In the genomic region with DNA sequence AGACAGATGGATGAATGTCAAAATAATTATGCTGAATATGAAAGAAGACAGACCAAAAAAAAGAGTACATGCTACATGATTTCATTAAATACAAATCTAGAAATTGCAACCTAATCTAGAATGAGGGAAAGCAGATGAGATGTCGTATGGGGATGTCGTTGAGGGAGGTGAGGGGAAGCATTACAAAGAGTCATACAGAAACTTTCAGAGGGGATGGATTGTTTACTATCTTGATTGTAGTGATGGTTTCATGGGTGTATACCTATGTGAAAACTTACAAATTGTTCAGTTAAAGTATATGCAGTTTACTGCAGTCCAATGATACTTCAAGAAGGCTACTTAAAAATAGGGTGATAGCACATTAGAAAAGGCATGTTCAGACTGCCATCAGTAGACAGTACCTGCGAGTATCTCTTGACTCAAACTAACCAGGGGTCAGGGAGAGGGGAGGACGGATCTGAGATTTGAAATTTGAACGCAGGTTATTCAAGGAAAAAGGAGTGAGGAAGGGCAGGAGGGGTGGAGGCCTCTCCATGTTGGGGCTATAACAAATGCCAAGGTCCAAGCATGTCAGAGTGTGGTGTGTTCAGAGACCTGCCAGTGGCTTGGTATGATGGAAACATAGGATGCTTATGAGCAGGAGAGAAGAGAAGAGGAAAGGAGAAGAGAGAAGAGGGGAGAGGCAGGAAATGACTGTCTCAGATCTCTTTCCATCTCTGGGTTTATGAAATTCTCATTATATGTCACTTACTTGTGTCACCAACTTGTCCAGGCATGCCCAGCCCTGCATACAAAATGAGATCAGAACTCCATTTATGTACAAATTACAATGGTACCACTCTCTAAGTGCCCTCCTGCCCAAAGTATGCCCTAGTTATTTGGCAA, we compare ENCODE assay signal across 9 cellular contexts.
DNase-seq lines count a peak whose midpoint lies in the region; ATAC-seq and TF ChIP-seq lines count a peak whose summit lies in the region.
"Had no signal": no experiment of that assay in that cellular context is flagged by ENCODE, and none has a peak within 500 bp of the region (broad histone marks: within the 10 kb centered on the region; RNA-seq: fewer than 3 reads in every experiment).

No MANE protein-coding gene starts in this region.

- no peak overlapping the region for H3K27ac ChIP-seq in mammary epithelial cell (ENCODE audit: insufficient read depth, low read depth, low read length)
- no peak overlapping the region for H3K27ac ChIP-seq in Karpas-422 (ENCODE audit: low read length)
- H3K27ac ChIP-seq in right atrium auricular region: no peak overlapping the region

- H2AFZ ChIP-seq in mammary epithelial cell (ENCODE audit: low read depth, low read length) (peak overlapping the region; percentile 81), Karpas-422 (ENCODE audit: low read length) (no peak overlapping the region)

- DNase-seq in mammary epithelial cell (peak; percentile 57), Karpas-422 (no peak), HK-2 (ENCODE audit: unreplicated experiment) (no peak), anterior cingulate cortex (lab: John Stamatoyannopoulos, UW) (no peak), right atrium auricular region (ENCODE audit: low spot score) (no peak)
- DNase-seq: activated effector memory CD4-positive, alpha-beta T cell treated with Interleukin-2 at 50 U/mL for 16 hours had no signal

- H3K4me3 ChIP-seq in mammary epithelial cell (replicated peaks in 1 of 3; ENCODE audit: insufficient read depth in 1 of 3, low read depth in 2 of 3, low read length in 3 of 3) (no peak overlapping the region), Karpas-422 (ENCODE audit: low read length) (no peak overlapping the region), right atrium auricular region (no peak overlapping the region)

- no TSS peak for BruUV-seq in mammary epithelial cell (replicated peaks; lab: Mats Ljungman, UMichigan)

- H3K27me3 ChIP-seq in mammary epithelial cell (ENCODE audit: insufficient read depth, low read length) (no peaks in the 10 kb centered on the region), Karpas-422 (ENCODE audit: low read length) (no peaks in the 10 kb centered on the region), right atrium auricular region (no peaks in the 10 kb centered on the region)

- H3K9ac ChIP-seq in mammary epithelial cell (ENCODE audit: insufficient read depth, low read length) (no peak overlapping the region), Karpas-422 (ENCODE audit: low read length) (no peak overlapping the region)

- H3K4me2 ChIP-seq in mammary epithelial cell (ENCODE audit: insufficient read depth, low read depth, low read length): peak overlapping the region; percentile 5
- H3K4me2 ChIP-seq in Karpas-422 (ENCODE audit: low read depth, low read length, poor library complexity, severe bottlenecking): no peak overlapping the region

- no peaks in the 10 kb centered on the region for H3K9me2 ChIP-seq in Karpas-422 (replicated peaks; ENCODE audit: insufficient read depth, low read length)

- H3K79me2 ChIP-seq in mammary epithelial cell (ENCODE audit: insufficient read depth, low read length): no peaks in the 10 kb centered on the region
- H3K79me2 ChIP-seq in Karpas-422 (ENCODE audit: low read length): no peaks in the 10 kb centered on the region

- peak; percentile 72 for ATAC-seq in GM18511 (IDR thresholded peaks at IDR 0.05; ENCODE audit: unreplicated experiment)
- peak; percentile 44 for ATAC-seq in GM21381 (IDR thresholded peaks at IDR 0.05; ENCODE audit: unreplicated experiment)
- ATAC-seq in HG03558 (IDR thresholded peaks at IDR 0.05; ENCODE audit: extremely low read depth, unreplicated experiment): peak; percentile 34

- TF ChIP-seq CTCF in mammary epithelial cell (conservative IDR thresholded peaks at IDR 0.05 in 1 of 2, IDR thresholded peaks at IDR 0.05 in 1 of 2; ENCODE audit: extremely low read depth in 1 of 2, insufficient read depth in 1 of 2, low read depth in 1 of 2, low read length in 2 of 2) (no peak), right atrium auricular region (IDR thresholded peaks at IDR 0.05) (no peak)

- intact Hi-C loops in mammary epithelial cell (cut with micrococcal nuclease): loop anchor here (10.0 kb wide), 1 partner anchor 260 kb away; a partner anchor contains a TSS

- H3K36me3 ChIP-seq in mammary epithelial cell (ENCODE audit: insufficient read depth, low read length) (no peaks in the 10 kb centered on the region), Karpas-422 (ENCODE audit: insufficient read depth, low read length) (no peaks in the 10 kb centered on the region), right atrium auricular region (no peaks in the 10 kb centered on the region)

- 100% methylated on average over 5 of the region's 5 CpGs for WGBS in mammary epithelial cell (ENCODE audit: low coverage, missing lambda C conversion rate)

- peaks cover 14% of the 10 kb centered on the region for H3K4me1 ChIP-seq in mammary epithelial cell (ENCODE audit: insufficient read depth, low read length)
- peaks cover under 1% of the 10 kb centered on the region; the same call in 1 of the 2 replicates for H3K4me1 ChIP-seq in Karpas-422 (ENCODE audit: low read length)
- H3K4me1 ChIP-seq in right atrium auricular region: no peaks in the 10 kb centered on the region

- in situ Hi-C loops in mammary epithelial cell (cut with MboI; ENCODE audit: low sequenced_read_pairs in 2 of 2): loop anchor here (5.0 to 25.0 kb wide), 2 partner anchors 458 to 1388 kb away; no protein-coding TSS in a partner anchor

- H4K20me1 ChIP-seq in mammary epithelial cell (ENCODE audit: insufficient read depth, low read length): no peaks in the 10 kb centered on the region
- H4K20me1 ChIP-seq in Karpas-422 (ENCODE audit: insufficient read depth, low read depth, low read length): no peaks in the 10 kb centered on the region

- H3K9me3 ChIP-seq in mammary epithelial cell (replicated peaks; ENCODE audit: insufficient read depth, low read length) (peaks cover 4% of the 10 kb centered on the region), Karpas-422 (ENCODE audit: low read length) (no peaks in the 10 kb centered on the region), right atrium auricular region (no peaks in the 10 kb centered on the region)

- CTCF ChIA-PET in mammary epithelial cell (lab: Charles Lee; ENCODE audit: low non-redundant PET): no interaction called here

- dilution Hi-C loops in mammary epithelial cell (cut with HindIII; ENCODE audit: low sequenced_read_pairs): no loop called here
